3 cellular contexts compared by ENCODE assay signal in genomic region chr10:88116491-88116890, GRCh38.
TF ChIP-seq lines count a peak whose summit lies in the region.

No MANE protein-coding gene starts in this region.

TF ChIP-seq in SK-N-SH, 30 proteins besides CTCF, POLR2A, EP300 and RAD21 (continued from another document):
- TF ChIP-seq, protein P1, sequence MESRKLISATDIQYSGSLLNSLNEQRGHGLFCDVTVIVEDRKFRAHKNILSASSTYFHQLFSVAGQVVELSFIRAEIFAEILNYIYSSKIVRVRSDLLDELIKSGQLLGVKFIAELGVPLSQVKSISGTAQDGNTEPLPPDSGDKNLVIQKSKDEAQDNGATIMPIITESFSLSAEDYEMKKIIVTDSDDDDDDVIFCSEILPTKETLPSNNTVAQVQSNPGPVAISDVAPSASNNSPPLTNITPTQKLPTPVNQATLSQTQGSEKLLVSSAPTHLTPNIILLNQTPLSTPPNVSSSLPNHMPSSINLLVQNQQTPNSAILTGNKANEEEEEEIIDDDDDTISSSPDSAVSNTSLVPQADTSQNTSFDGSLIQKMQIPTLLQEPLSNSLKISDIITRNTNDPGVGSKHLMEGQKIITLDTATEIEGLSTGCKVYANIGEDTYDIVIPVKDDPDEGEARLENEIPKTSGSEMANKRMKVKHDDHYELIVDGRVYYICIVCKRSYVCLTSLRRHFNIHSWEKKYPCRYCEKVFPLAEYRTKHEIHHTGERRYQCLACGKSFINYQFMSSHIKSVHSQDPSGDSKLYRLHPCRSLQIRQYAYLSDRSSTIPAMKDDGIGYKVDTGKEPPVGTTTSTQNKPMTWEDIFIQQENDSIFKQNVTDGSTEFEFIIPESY (IDR thresholded peaks at IDR 0.05; ENCODE audit: borderline replicate concordance, low read depth) = no peak
- TF ChIP-seq RCOR1 (IDR thresholded peaks at IDR 0.05; ENCODE audit: low read length) (no peak), SMC3 (IDR thresholded peaks at IDR 0.05; ENCODE audit: low read depth, low read length) (no peak), TCF12 (IDR thresholded peaks at IDR 0.05) (no peak), GABPA (IDR thresholded peaks at IDR 0.05; ENCODE audit: low read depth) (no peak), MXI1 (IDR thresholded peaks at IDR 0.05; ENCODE audit: low read depth, low read length) (no peak), FOXJ3 (CRISPR knock-in tag; IDR thresholded peaks at IDR 0.05) (no peak), FOSL2 (IDR thresholded peaks at IDR 0.05; ENCODE audit: borderline replicate concordance, low read depth) (no peak), SIN3A (IDR thresholded peaks at IDR 0.05; ENCODE audit: borderline replicate concordance, low read depth, low read length) (no peak), EZH2phosphoT487 (IDR thresholded peaks at IDR 0.05; ENCODE audit: borderline replicate concordance, low read depth) (no peak)

TF ChIP-seq in SK-N-SH treated with all-trans-retinoic acid at 6 μM for 48 hours, 23 proteins besides CTCF, POLR2A, EP300 and RAD21 (continued from another document):
- TF ChIP-seq POU6F1 (CRISPR knock-in tag; IDR thresholded peaks at IDR 0.05; ENCODE audit: borderline replicate concordance, low read depth) = no peak
- TF ChIP-seq CSDC2 (CRISPR knock-in tag; IDR thresholded peaks at IDR 0.05) = no peak
- TF ChIP-seq CREB5 (CRISPR knock-in tag; IDR thresholded peaks at IDR 0.05; ENCODE audit: low read depth) = no peak
- no peak for TF ChIP-seq CSRNP3 (CRISPR knock-in tag; IDR thresholded peaks at IDR 0.05)
- TF ChIP-seq SNAI2 (CRISPR knock-in tag; IDR thresholded peaks at IDR 0.05) = no peak
- TF ChIP-seq ZNF8 (CRISPR knock-in tag; IDR thresholded peaks at IDR 0.05) = no peak
- TF ChIP-seq, protein P2, sequence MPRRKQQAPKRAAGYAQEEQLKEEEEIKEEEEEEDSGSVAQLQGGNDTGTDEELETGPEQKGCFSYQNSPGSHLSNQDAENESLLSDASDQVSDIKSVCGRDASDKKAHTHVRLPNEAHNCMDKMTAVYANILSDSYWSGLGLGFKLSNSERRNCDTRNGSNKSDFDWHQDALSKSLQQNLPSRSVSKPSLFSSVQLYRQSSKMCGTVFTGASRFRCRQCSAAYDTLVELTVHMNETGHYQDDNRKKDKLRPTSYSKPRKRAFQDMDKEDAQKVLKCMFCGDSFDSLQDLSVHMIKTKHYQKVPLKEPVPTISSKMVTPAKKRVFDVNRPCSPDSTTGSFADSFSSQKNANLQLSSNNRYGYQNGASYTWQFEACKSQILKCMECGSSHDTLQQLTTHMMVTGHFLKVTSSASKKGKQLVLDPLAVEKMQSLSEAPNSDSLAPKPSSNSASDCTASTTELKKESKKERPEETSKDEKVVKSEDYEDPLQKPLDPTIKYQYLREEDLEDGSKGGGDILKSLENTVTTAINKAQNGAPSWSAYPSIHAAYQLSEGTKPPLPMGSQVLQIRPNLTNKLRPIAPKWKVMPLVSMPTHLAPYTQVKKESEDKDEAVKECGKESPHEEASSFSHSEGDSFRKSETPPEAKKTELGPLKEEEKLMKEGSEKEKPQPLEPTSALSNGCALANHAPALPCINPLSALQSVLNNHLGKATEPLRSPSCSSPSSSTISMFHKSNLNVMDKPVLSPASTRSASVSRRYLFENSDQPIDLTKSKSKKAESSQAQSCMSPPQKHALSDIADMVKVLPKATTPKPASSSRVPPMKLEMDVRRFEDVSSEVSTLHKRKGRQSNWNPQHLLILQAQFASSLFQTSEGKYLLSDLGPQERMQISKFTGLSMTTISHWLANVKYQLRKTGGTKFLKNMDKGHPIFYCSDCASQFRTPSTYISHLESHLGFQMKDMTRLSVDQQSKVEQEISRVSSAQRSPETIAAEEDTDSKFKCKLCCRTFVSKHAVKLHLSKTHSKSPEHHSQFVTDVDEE (CRISPR knock-in tag; IDR thresholded peaks at IDR 0.05) = no peak

TF ChIP-seq in HepG2, 621 proteins besides CTCF, POLR2A, EP300 and RAD21 (continued from another document):
- TF ChIP-seq ZNF766 (CRISPR knock-in tag; IDR thresholded peaks at IDR 0.05; ENCODE audit: borderline replicate concordance) = no peak
- TF ChIP-seq NFATC3 (CRISPR knock-in tag; IDR thresholded peaks at IDR 0.05) = no peak
- no peak for TF ChIP-seq GABPA (IDR thresholded peaks at IDR 0.05; ENCODE audit: low read depth, low read length)
- no peak for TF ChIP-seq GABPA (CRISPR knock-in tag; IDR thresholded peaks at IDR 0.05; ENCODE audit: low read depth)
- no peak for TF ChIP-seq CC2D1A (CRISPR knock-in tag; IDR thresholded peaks at IDR 0.05)
